34 cellular contexts compared by ENCODE assay signal in genomic region chr15:37452498-37452897, GRCh38.
"Had no signal": no experiment of that assay in that cellular context is flagged by ENCODE, and none has a peak within 500 bp of the region (broad histone marks: within the 10 kb centered on the region; RNA-seq: fewer than 3 reads in every experiment).

No MANE protein-coding gene starts in this region.

- H3K36me3 ChIP-seq: SJCRH30 had no signal

- H3K27ac ChIP-seq: KMS-11, PC-9, RWPE1, SJCRH30, SK-N-MC had no signal

- H2AFZ ChIP-seq: PC-9 had no signal

- H3K9ac ChIP-seq: KMS-11 had no signal

- H3K4me3 ChIP-seq: PC-9, SJCRH30, SK-N-MC had no signal

- H3K4me1 ChIP-seq: SJCRH30 had no signal

- H3K27me3 ChIP-seq: SJCRH30 had no signal

- DNase-seq: Karpas-422, MM.1S, MV-4-11, NCI-H1048, NCI-H1092 treated with DMSO at 0.1 percent for 48 hours, NCI-H1105 treated with DMSO at 0.1 percent for 48 hours, NCI-H1417, NCI-H1436, NCI-H146, NCI-H1694, NCI-H187, NCI-H1930, NCI-H2029 treated with DMSO at 0.1 percent for 48 hours, NCI-H2081 treated with DMSO at 0.1 percent for 48 hours, NCI-H2107, NCI-H2171, NCI-H226, NCI-H446 treated with DMSO at 0.1 percent for 48 hours, NCI-H510A, NCI-H524, NCI-H526, NCI-H69, NCI-H748 treated with DMSO at 0.1 percent for 48 hours, NCI-H82, PC-9, SHP77, SIG-M5, SJCRH30 had no signal

- ATAC-seq: Panc1, Right ventricle myocardium inferior, SK-N-SH treated with all-trans-retinoic acid at 6 μM for 48 hours had no signal

- H3K4me2 ChIP-seq: KMS-11, PC-9 had no signal

- H3K9me3 ChIP-seq: SJCRH30 had no signal
